In the genomic region with DNA sequence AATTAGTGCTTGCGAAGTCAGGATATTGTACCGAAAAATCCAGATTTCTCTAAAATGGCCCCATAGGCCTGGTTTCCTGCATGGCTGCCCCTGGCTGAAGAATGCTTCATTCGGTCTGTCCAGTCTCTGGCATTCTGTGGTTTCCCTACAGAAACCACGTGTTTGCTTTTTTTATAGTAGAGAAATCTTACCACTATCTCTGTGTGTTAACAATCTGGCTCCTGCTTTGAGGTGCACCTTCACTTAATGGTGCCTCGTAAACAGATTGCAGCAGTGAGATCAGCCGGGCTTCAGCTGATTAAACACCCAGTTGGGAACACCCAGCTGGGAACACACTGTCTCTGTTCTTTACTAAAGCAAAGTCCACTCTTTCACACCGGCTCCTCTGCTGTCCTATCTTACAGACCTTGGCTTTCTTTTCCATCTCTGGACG, we compare ENCODE assay signal across 8 cellular contexts. TPM values are rescaled to one million over a fixed set of nuclear protein-coding genes. Genes with fewer than 3 reads are reported as not detected.
DNase-seq lines count a peak whose midpoint lies in the region; ATAC-seq and TF ChIP-seq lines count a peak whose summit lies in the region.

No MANE protein-coding gene starts in this region.

- TF ChIP-seq CTCF in lung (IDR thresholded peaks at IDR 0.05; ENCODE audit: control extremely low read depth, extremely low read depth) = no peak

- H3K9me3 Mint-ChIP-seq in activated T-helper 1 cell treated with anti-CD3 and anti-CD28 coated beads, Interleukin-12 subunit alpha, Interleukin-12 subunit beta, Interleukin-2, Interleukin-4 antibody, amounts not matched to agents 30 ng/mL and 10 ng/mL and 1 ng/mL, durations not matched to agents 14 hours and 24 hours and 36 hours = no peaks in the 10 kb centered on the region

- H3K36me3 Mint-ChIP-seq in activated T-helper 1 cell treated with anti-CD3 and anti-CD28 coated beads, Interleukin-12 subunit alpha, Interleukin-12 subunit beta, Interleukin-2, Interleukin-4 antibody, amounts not matched to agents 30 ng/mL and 10 ng/mL and 1 ng/mL, durations not matched to agents 14 hours and 24 hours and 36 hours (ENCODE audit: low read depth) = peaks cover 30% of the 10 kb centered on the region

- H3K4me1 ChIP-seq in lung (ENCODE audit: control insufficient read depth in 2 of 2, insufficient read depth in 2 of 2, low read length in 2 of 2) = peaks cover 0 to 8% of the 10 kb centered on the region in 2 donors

- WGBS in lung, 2 donors = 70 to 73% methylated on average over 8 of the region's 8 CpGs

- H3K27me3 Mint-ChIP-seq in activated T-helper 1 cell treated with anti-CD3 and anti-CD28 coated beads, Interleukin-12 subunit alpha, Interleukin-12 subunit beta, Interleukin-2, Interleukin-4 antibody, amounts not matched to agents 30 ng/mL and 10 ng/mL and 1 ng/mL, durations not matched to agents 14 hours and 24 hours and 36 hours (ENCODE audit: insufficient read depth) = peaks cover 1% of the 10 kb centered on the region

- intact Hi-C loops in activated T-helper 1 cell treated with anti-CD3 and anti-CD28 coated beads, Interleukin-12 subunit alpha, Interleukin-12 subunit beta, Interleukin-2, Interleukin-4 antibody, amounts not matched to agents 30 ng/mL and 10 ng/mL and 1 ng/mL, durations not matched to agents 14 hours and 24 hours and 36 hours (cut with micrococcal nuclease) = no loop called here

- no peaks in the 10 kb centered on the region for H3K9me3 ChIP-seq in lung (ENCODE audit: control insufficient read depth in 2 of 2, insufficient read depth in 1 of 2, low read length in 1 of 2)

- peaks cover 37% of the 10 kb centered on the region for H3K4me1 Mint-ChIP-seq in activated T-helper 1 cell treated with anti-CD3 and anti-CD28 coated beads, Interleukin-12 subunit alpha, Interleukin-12 subunit beta, Interleukin-2, Interleukin-4 antibody, amounts not matched to agents 30 ng/mL and 10 ng/mL and 1 ng/mL, durations not matched to agents 14 hours and 24 hours and 36 hours (ENCODE audit: low read depth)

- no peak overlapping the region for H3K4me3 ChIP-seq in lung

- peak overlapping the region; percentile 24 for H3K27ac Mint-ChIP-seq in activated T-helper 1 cell treated with anti-CD3 and anti-CD28 coated beads, Interleukin-12 subunit alpha, Interleukin-12 subunit beta, Interleukin-2, Interleukin-4 antibody, amounts not matched to agents 30 ng/mL and 10 ng/mL and 1 ng/mL, durations not matched to agents 14 hours and 24 hours and 36 hours

- ATAC-seq in lung (ENCODE audit: insufficient read depth, low FRiP score) (peak; percentile 8), HG03045 (IDR thresholded peaks at IDR 0.05; ENCODE audit: unreplicated experiment) (no peak), HG03520 (IDR thresholded peaks at IDR 0.05; ENCODE audit: unreplicated experiment) (no peak)

- peaks cover 0 to 3% of the 10 kb centered on the region in 2 donors for H3K36me3 ChIP-seq in lung (ENCODE audit: control insufficient read depth in 2 of 2, insufficient read depth in 2 of 2, low read length in 2 of 2)

- CTCF ChIA-PET in HEK293T (lab: Yijun Ruan, JAX) = no interaction called here

- peak overlapping the region in 1 of 2 donors; percentile 70 for H3K27ac ChIP-seq in lung (ENCODE audit: low read depth in 1 of 2, low read length in 1 of 2)

- no peak overlapping the region for H3K4me3 Mint-ChIP-seq in activated T-helper 1 cell treated with anti-CD3 and anti-CD28 coated beads, Interleukin-12 subunit alpha, Interleukin-12 subunit beta, Interleukin-2, Interleukin-4 antibody, amounts not matched to agents 30 ng/mL and 10 ng/mL and 1 ng/mL, durations not matched to agents 14 hours and 24 hours and 36 hours

- POLR2A ChIA-PET in HEK293T (lab: Yijun Ruan, JAX) = no interaction called here

- DNase-seq in Ammon's horn (ENCODE audit: low spot score) (peak; percentile 29), HEK293T (ENCODE audit: extremely low spot score) (peak; percentile 10), lung (ENCODE audit: low spot score) (no peak), DMS79 (lab: John Stamatoyannopoulos, UW) (no peak)
- DNase-seq in activated T-helper 1 cell treated with anti-CD3 and anti-CD28 coated beads, Interleukin-12 subunit alpha, Interleukin-12 subunit beta, Interleukin-2, Interleukin-4 antibody, amounts not matched to agents 30 ng/mL and 10 ng/mL and 1 ng/mL, durations not matched to agents 14 hours and 24 hours and 36 hours (ENCODE audit: low spot score) = no peak
- no peak for DNase-seq in stimulated activated CD4-positive, alpha-beta T cell treated with anti-CD3 and anti-CD28 coated beads, Interleukin-4, amount 100 ng/mL, for 24 hours

- no peaks in the 10 kb centered on the region for H3K27me3 ChIP-seq in lung (ENCODE audit: control insufficient read depth, insufficient read depth)

TF ChIP-seq in HEK293T, 16 proteins besides CTCF, POLR2A, EP300 and RAD21:
- TF ChIP-seq LEF1 (IDR thresholded peaks at IDR 0.05; ENCODE audit: borderline replicate concordance) = no peak
- TF ChIP-seq SP1 (IDR thresholded peaks at IDR 0.05) = no peak
- no peak for TF ChIP-seq HDGF (IDR thresholded peaks at IDR 0.05; ENCODE audit: borderline replicate concordance)
- no peak for TF ChIP-seq ARNT (IDR thresholded peaks at IDR 0.05)
- TF ChIP-seq L3MBTL2 (conservative IDR thresholded peaks at IDR 0.05) = no peak
- no peak for TF ChIP-seq SUZ12 (IDR thresholded peaks at IDR 0.05)
- TF ChIP-seq TARDBP (IDR thresholded peaks at IDR 0.05) = no peak
- no peak for TF ChIP-seq FOXK2 (IDR thresholded peaks at IDR 0.05)
- TF ChIP-seq, protein P1, sequence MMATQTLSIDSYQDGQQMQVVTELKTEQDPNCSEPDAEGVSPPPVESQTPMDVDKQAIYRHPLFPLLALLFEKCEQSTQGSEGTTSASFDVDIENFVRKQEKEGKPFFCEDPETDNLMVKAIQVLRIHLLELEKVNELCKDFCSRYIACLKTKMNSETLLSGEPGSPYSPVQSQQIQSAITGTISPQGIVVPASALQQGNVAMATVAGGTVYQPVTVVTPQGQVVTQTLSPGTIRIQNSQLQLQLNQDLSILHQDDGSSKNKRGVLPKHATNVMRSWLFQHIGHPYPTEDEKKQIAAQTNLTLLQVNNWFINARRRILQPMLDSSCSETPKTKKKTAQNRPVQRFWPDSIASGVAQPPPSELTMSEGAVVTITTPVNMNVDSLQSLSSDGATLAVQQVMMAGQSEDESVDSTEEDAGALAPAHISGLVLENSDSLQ (IDR thresholded peaks at IDR 0.05) = no peak
- no peak for TF ChIP-seq FOXA1 (IDR thresholded peaks at IDR 0.05)
- TF ChIP-seq FOXM1 (IDR thresholded peaks at IDR 0.05; ENCODE audit: borderline replicate concordance) = no peak
- no peak for TF ChIP-seq ZNF384 (IDR thresholded peaks at IDR 0.05)
- TF ChIP-seq BHLHE40 (IDR thresholded peaks at IDR 0.05; ENCODE audit: borderline replicate concordance) = no peak
- no peak for TF ChIP-seq NFRKB (IDR thresholded peaks at IDR 0.05)
- no peak for TF ChIP-seq CTBP1 (IDR thresholded peaks at IDR 0.05; ENCODE audit: borderline replicate concordance)
- TF ChIP-seq ELF4 (IDR thresholded peaks at IDR 0.05) = no peak
TF ChIP-seq in HEK293T: peak in this region for 0.

RNA-seq across cellular contexts. Expression of a gene that starts 6.7 kb away (rescaled TPM):
- total RNA-seq in activated T-helper 1 cell treated with anti-CD3 and anti-CD28 coated beads, Interleukin-12 subunit alpha, Interleukin-12 subunit beta, Interleukin-2, Interleukin-4 antibody, amounts not matched to agents 30 ng/mL and 10 ng/mL and 1 ng/mL, durations not matched to agents 14 hours and 24 hours and 36 hours = 12.8 and 12.9 TPM in 2 replicates
- total RNA-seq in lung = 10 to 100 TPM; 11.7 to 12.3 TPM
- polyA plus RNA-seq in lung = 1 to 10 TPM; 4.4 to 8.2 TPM

RNA-seq across cellular contexts. Expression of a gene that starts 21.1 kb away (rescaled TPM):
- 57.5 and 58.3 TPM in 2 replicates for total RNA-seq in activated T-helper 1 cell treated with anti-CD3 and anti-CD28 coated beads, Interleukin-12 subunit alpha, Interleukin-12 subunit beta, Interleukin-2, Interleukin-4 antibody, amounts not matched to agents 30 ng/mL and 10 ng/mL and 1 ng/mL, durations not matched to agents 14 hours and 24 hours and 36 hours
- total RNA-seq in lung = 10 to 100 TPM; 26.8 to 44.2 TPM
- polyA plus RNA-seq in lung = 10 to 100 TPM; 15.2 to 32.4 TPM

RNA-seq across cellular contexts. Expression of a gene that starts 21.3 kb away (rescaled TPM):
- 224 and 237 TPM in 2 replicates for total RNA-seq in activated T-helper 1 cell treated with anti-CD3 and anti-CD28 coated beads, Interleukin-12 subunit alpha, Interleukin-12 subunit beta, Interleukin-2, Interleukin-4 antibody, amounts not matched to agents 30 ng/mL and 10 ng/mL and 1 ng/mL, durations not matched to agents 14 hours and 24 hours and 36 hours
- total RNA-seq in lung = 100 to 1,000 TPM; 117 to 158 TPM
- polyA plus RNA-seq in lung = 100 to 1,000 TPM; 343 to 729 TPM

RNA-seq across cellular contexts. Expression of a gene that starts 43.0 kb away (rescaled TPM):
- 45.1 and 46.7 TPM in 2 replicates for total RNA-seq in activated T-helper 1 cell treated with anti-CD3 and anti-CD28 coated beads, Interleukin-12 subunit alpha, Interleukin-12 subunit beta, Interleukin-2, Interleukin-4 antibody, amounts not matched to agents 30 ng/mL and 10 ng/mL and 1 ng/mL, durations not matched to agents 14 hours and 24 hours and 36 hours
- total RNA-seq in lung = 10 to 100 TPM in 1 of 2 donors, 1 to 10 TPM in 1; 6.9 to 11.9 TPM
- 1 to 10 TPM; 5.7 to 8.3 TPM for polyA plus RNA-seq in lung

RNA-seq across cellular contexts. Expression of a gene that starts 46.3 kb away (rescaled TPM):
- total RNA-seq in activated T-helper 1 cell treated with anti-CD3 and anti-CD28 coated beads, Interleukin-12 subunit alpha, Interleukin-12 subunit beta, Interleukin-2, Interleukin-4 antibody, amounts not matched to agents 30 ng/mL and 10 ng/mL and 1 ng/mL, durations not matched to agents 14 hours and 24 hours and 36 hours = 46.8 and 46.9 TPM in 2 replicates
- 10 to 100 TPM in 1 of 2 donors, 1 to 10 TPM in 1; 2.8 to 15.6 TPM for total RNA-seq in lung
- polyA plus RNA-seq in lung = 1 to 10 TPM; 2.2 to 4.6 TPM

Comparison
In these comparisons a context has a peak if more than half of its experiments do, and no peak if none do; other contexts are left out.
1. DNase-seq: peak in Ammon's horn (single experiment) and HEK293T (single experiment); none in activated T-helper 1 cell treated with anti-CD3 and anti-CD28 coated beads, Interleukin-12 subunit alpha, Interleukin-12 subunit beta, Interleukin-2, Interleukin-4 antibody, amounts not matched to agents 30 ng/mL and 10 ng/mL and 1 ng/mL, durations not matched to agents 14 hours and 24 hours and 36 hours (single experiment), lung (single experiment), stimulated activated CD4-positive, alpha-beta T cell treated with anti-CD3 and anti-CD28 coated beads, Interleukin-4, amount 100 ng/mL, for 24 hours (single experiment) and DMS79 (single experiment).